9 cellular contexts compared by ENCODE assay signal in genomic region chr1:42479621-42480020, GRCh38. TPM values are rescaled to one million over a fixed set of nuclear protein-coding genes. Genes with fewer than 3 reads are reported as not detected.
A peak's percentile ranks its signal among the peaks of the same experiment; 100 is the strongest.
DNase-seq lines count a peak whose midpoint lies in the region; ATAC-seq, FAIRE-seq and TF ChIP-seq lines count a peak whose summit lies in the region.
"Had no signal": no experiment of that assay in that cellular context is flagged by ENCODE, and none has a peak within 500 bp of the region (broad histone marks: within the 10 kb centered on the region; RNA-seq: fewer than 3 reads in every experiment).

No MANE protein-coding gene starts in this region.

- H3K27me3 Mint-ChIP-seq in H9 (ENCODE audit: low read depth) = no peaks in the 10 kb centered on the region; the same call in 1 of the 2 replicates

- H3K23me2 ChIP-seq in H9 (ENCODE audit: insufficient read length, low read depth, low read length, poor library complexity, severe bottlenecking) = peaks cover 2% of the 10 kb centered on the region

- TF ChIP-seq CTCF in BE2C (IDR thresholded peaks at IDR 0.05; ENCODE audit: low read depth, low read length) (0 out of 2 replicates have a peak, but pooled peaks have one; percentile 22), H9 (conservative IDR thresholded peaks at IDR 0.05) (peak; percentile 56), foreskin keratinocyte (conservative IDR thresholded peaks at IDR 0.05) (peak; percentile 42)

- H3K4me3 ChIP-seq in BE2C (ENCODE audit: low read depth, low read length) = no peak overlapping the region
- H3K4me3 ChIP-seq in small intestine (ENCODE audit: low read depth in 1 of 2, low read length in 2 of 2) = no peak overlapping the region

- no peak overlapping the region for H2AK5ac ChIP-seq in H9 (ENCODE audit: insufficient read length, low read length)

- H2BK5ac ChIP-seq in H9 (ENCODE audit: insufficient read length, low read length) = no peak overlapping the region

- FAIRE-seq in small intestine (lab: Jason Lieb, UNC) = no peak

- WGBS in H9 (ENCODE audit: extremely low coverage, insufficient read length, low lambda C conversion rate) = no CpG with 5 or more reads among the region's 4 CpGs
- 65 to 73% (median 66%) methylated on average over 4 of the region's 4 CpGs for WGBS in small intestine, 3 donors

- H3K23ac ChIP-seq in H9 (ENCODE audit: insufficient read length, low read depth, low read length) = no peak overlapping the region

- no peak overlapping the region for H3K18ac ChIP-seq in H9 (ENCODE audit: insufficient read length, low read depth, low read length)

- no peak overlapping the region for H3T11ph ChIP-seq in H9 (ENCODE audit: low read length)

- no peak overlapping the region for H3K56ac ChIP-seq in H9 (ENCODE audit: insufficient read length, low read depth, low read length)

- H3K36me3 Mint-ChIP-seq in H9 (ENCODE audit: insufficient read depth in 1 of 3, low read depth in 3 of 3) = no peaks in the 10 kb centered on the region

- no peak overlapping the region for H3K27ac Mint-ChIP-seq in H9

- intact Hi-C loops in left ventricle myocardium superior (cut with micrococcal nuclease) = no loop called here

- no peak overlapping the region for H2BK120ac ChIP-seq in H9 (ENCODE audit: low read depth, low read length, poor library complexity, severe bottlenecking)

- no peak overlapping the region for H3K14ac ChIP-seq in H9 (ENCODE audit: insufficient read depth, low read length)

- H2BK20ac ChIP-seq in H9 (ENCODE audit: low read depth, low read length, poor library complexity, severe bottlenecking) = no peak overlapping the region

- H3K9me3 ChIP-seq in BE2C (no peaks in the 10 kb centered on the region), H9 (ENCODE audit: control insufficient read depth, low read depth, low read length) (no peaks in the 10 kb centered on the region), small intestine (ENCODE audit: control insufficient read depth, low read depth) (no peaks in the 10 kb centered on the region)

- H4K20me1 ChIP-seq in H9 (ENCODE audit: control insufficient read depth, insufficient read depth, insufficient read length) = no peaks in the 10 kb centered on the region

- H4K8ac ChIP-seq in H9 (replicated peaks; ENCODE audit: insufficient read length, low read depth, low read length) = no peak overlapping the region

- H3K4me1 Mint-ChIP-seq in H9 = peaks cover 3 to 4% of the 10 kb centered on the region in 2 experiments

- H3K4me3 Mint-ChIP-seq in H9 = no peak overlapping the region; a peak in 1 of 5 replicates

- H3K4me2 ChIP-seq in H9 (ENCODE audit: insufficient read depth, insufficient read length, low read length) = no peak overlapping the region

- H4K91ac ChIP-seq in H9 (ENCODE audit: insufficient read length, low read depth, low read length) = no peak overlapping the region

- H3K27ac ChIP-seq in H9 (ENCODE audit: insufficient read length, low read depth, low read length) = no peak overlapping the region
- no peak overlapping the region for H3K27ac ChIP-seq in foreskin keratinocyte
- no peak overlapping the region for H3K27ac ChIP-seq in small intestine (ENCODE audit: low read depth in 1 of 2, low read length in 1 of 2)

- no peaks in the 10 kb centered on the region for H3K4me1 ChIP-seq in BE2C
- no peaks in the 10 kb centered on the region for H3K4me1 ChIP-seq in H9 (ENCODE audit: insufficient read depth, low read length)
- peaks cover 3% of the 10 kb centered on the region for H3K4me1 ChIP-seq in foreskin keratinocyte
- no peaks in the 10 kb centered on the region for H3K4me1 ChIP-seq in small intestine (ENCODE audit: control insufficient read depth in 2 of 2, insufficient read depth in 1 of 2, low read depth in 1 of 2, low read length in 1 of 2)

- no peak overlapping the region for H3K4ac ChIP-seq in H9 (ENCODE audit: low read depth, low read length)

- no peak overlapping the region for H2AFZ ChIP-seq in H9 (ENCODE audit: low read length)

- H3K27me3 ChIP-seq in BE2C (no peaks in the 10 kb centered on the region), H9 (ENCODE audit: insufficient read depth, low read length) (no peaks in the 10 kb centered on the region), foreskin keratinocyte (peaks cover 1% of the 10 kb centered on the region), small intestine (ENCODE audit: control insufficient read depth in 2 of 2, insufficient read depth in 2 of 2, low read length in 2 of 2) (no peaks in the 10 kb centered on the region)

- no peak overlapping the region for H4K5ac ChIP-seq in H9 (ENCODE audit: insufficient read length, low read depth, low read length)

- DNase-seq in BE2C (peak; percentile 3), H9 (peak; percentile 45), OCI-M1 (lab: John Stamatoyannopoulos, UW) (peak; percentile 21), foreskin keratinocyte (peak; percentile 25 to 64), cerebellum (ENCODE audit: low spot score) (no peak), small intestine (no peak), left ventricle myocardium superior (no peak), UCSD-AML1 (lab: John Stamatoyannopoulos, UW; ENCODE audit: unreplicated experiment) (no peak)
- DNase-seq: DMS153 had no signal

- H3K79me2 ChIP-seq in H9 (ENCODE audit: insufficient read depth, low read length) = no peaks in the 10 kb centered on the region

- no peak overlapping the region for H3K9ac ChIP-seq in H9 (ENCODE audit: extremely low read depth, insufficient read length, low read length)

- peak; percentile 82 for ATAC-seq in foreskin keratinocyte
- ATAC-seq in left ventricle myocardium superior = no peak

- H2BK12ac ChIP-seq in H9 (ENCODE audit: insufficient read length, low read depth, low read length) = no peak overlapping the region

- no peaks in the 10 kb centered on the region for H3K9me3 Mint-ChIP-seq in H9

- H3K36me3 ChIP-seq in BE2C = no peaks in the 10 kb centered on the region
- H3K36me3 ChIP-seq in small intestine (ENCODE audit: control insufficient read depth in 2 of 2, insufficient read depth in 2 of 2, low read length in 2 of 2) = no peaks in the 10 kb centered on the region

- H2BK15ac ChIP-seq in H9 (ENCODE audit: low read depth, low read length) = no peak overlapping the region

- H3K79me1 ChIP-seq in H9 (ENCODE audit: insufficient read depth, low read depth, low read length, poor library complexity, severe bottlenecking) = no peaks in the 10 kb centered on the region

RNA-seq across cellular contexts. Expression of gene CCDC30, which starts 16.5 kb away (rescaled TPM):
- 0.15 TPM for polyA plus RNA-seq in BE2C (2012; ENCODE audit: insufficient read depth, insufficient read length, low read depth)
- total RNA-seq in H9 (2021) (1.4 and 1.8 TPM in 2 replicates), foreskin keratinocyte (0.25 and 0.54 TPM in 2 replicates), cerebellum (22.2 TPM), left ventricle myocardium superior (1.2 TPM)
- polyA plus RNA-seq in foreskin keratinocyte (0.12 and 0.43 TPM in 2 replicates), small intestine (under 1 TPM; 0.67 to 0.87 (median 0.81) TPM)

RNA-seq across cellular contexts. Expression of gene PPCS, which starts 23.3 kb away (rescaled TPM):
- 34.8 TPM for polyA plus RNA-seq in BE2C (2012; ENCODE audit: insufficient read depth, insufficient read length, low read depth)
- 36.7 and 37.3 TPM in 2 replicates for total RNA-seq in H9 (2021)
- total RNA-seq in foreskin keratinocyte = 47.0 and 52.2 TPM in 2 replicates
- polyA plus RNA-seq in foreskin keratinocyte = 48.7 and 51.3 TPM in 2 replicates
- 17.7 TPM for total RNA-seq in cerebellum
- 100 to 1,000 TPM in 2 of 3 donors, 10 to 100 TPM in 1; 85.0 to 175 (median 116) TPM for polyA plus RNA-seq in small intestine
- total RNA-seq in left ventricle myocardium superior = 31.1 TPM

RNA-seq across cellular contexts. Expression of gene ZMYND12, which starts 23.8 kb away (rescaled TPM):
- 0.88 TPM for polyA plus RNA-seq in BE2C (2012; ENCODE audit: insufficient read depth, insufficient read length, low read depth)
- 0.42 and 0.55 TPM in 2 replicates for total RNA-seq in H9 (2021)
- total RNA-seq in foreskin keratinocyte = 0.46 and 0.54 TPM in 2 replicates
- 0.26 and 0.55 TPM in 2 replicates for polyA plus RNA-seq in foreskin keratinocyte
- 0.64 TPM for total RNA-seq in cerebellum
- polyA plus RNA-seq in small intestine = 1 to 10 TPM in 1 of 3 donors, under 1 TPM in 1, not detected in 1; 0.89 to 1.1 TPM
- total RNA-seq in left ventricle myocardium superior = 0.84 TPM

Comparison
In these comparisons a context has a peak if more than half of its experiments do, and no peak if none do; other contexts are left out.
1. DNase-seq: peak in BE2C (single experiment), H9 (single experiment), OCI-M1 (single experiment) and foreskin keratinocyte (2 of 2); none in cerebellum (single experiment), small intestine (single experiment), left ventricle myocardium superior (single experiment) and UCSD-AML1 (single experiment).
2. Peak in every context shown above with its lines, with median percentiles within 50 percentile points of each other: CTCF ChIP-seq.